In the genomic region with DNA sequence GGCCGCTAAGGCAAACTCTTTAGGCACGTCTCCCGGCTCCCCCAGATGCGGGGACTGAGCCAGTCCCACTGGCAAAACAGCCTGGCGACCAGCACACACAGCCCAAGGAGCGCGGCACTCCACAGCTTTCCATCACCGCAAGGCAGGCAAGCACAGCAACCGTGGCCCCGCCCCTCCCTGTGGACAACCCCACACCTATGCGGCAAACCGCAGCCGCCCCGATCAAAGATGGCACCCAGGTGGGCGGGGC, we compare ENCODE assay signal across 2 cellular contexts.
TF ChIP-seq lines count a peak whose summit lies in the region.

No MANE protein-coding gene starts in this region.

TF ChIP-seq in SK-N-SH, 30 proteins besides CTCF, POLR2A, EP300 and RAD21:
- TF ChIP-seq, protein P1, sequence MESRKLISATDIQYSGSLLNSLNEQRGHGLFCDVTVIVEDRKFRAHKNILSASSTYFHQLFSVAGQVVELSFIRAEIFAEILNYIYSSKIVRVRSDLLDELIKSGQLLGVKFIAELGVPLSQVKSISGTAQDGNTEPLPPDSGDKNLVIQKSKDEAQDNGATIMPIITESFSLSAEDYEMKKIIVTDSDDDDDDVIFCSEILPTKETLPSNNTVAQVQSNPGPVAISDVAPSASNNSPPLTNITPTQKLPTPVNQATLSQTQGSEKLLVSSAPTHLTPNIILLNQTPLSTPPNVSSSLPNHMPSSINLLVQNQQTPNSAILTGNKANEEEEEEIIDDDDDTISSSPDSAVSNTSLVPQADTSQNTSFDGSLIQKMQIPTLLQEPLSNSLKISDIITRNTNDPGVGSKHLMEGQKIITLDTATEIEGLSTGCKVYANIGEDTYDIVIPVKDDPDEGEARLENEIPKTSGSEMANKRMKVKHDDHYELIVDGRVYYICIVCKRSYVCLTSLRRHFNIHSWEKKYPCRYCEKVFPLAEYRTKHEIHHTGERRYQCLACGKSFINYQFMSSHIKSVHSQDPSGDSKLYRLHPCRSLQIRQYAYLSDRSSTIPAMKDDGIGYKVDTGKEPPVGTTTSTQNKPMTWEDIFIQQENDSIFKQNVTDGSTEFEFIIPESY (IDR thresholded peaks at IDR 0.05; ENCODE audit: borderline replicate concordance, low read depth) = no peak
- TF ChIP-seq SMC3 (IDR thresholded peaks at IDR 0.05; ENCODE audit: low read depth, low read length) = no peak
- TF ChIP-seq TEAD4 (IDR thresholded peaks at IDR 0.05; ENCODE audit: borderline replicate concordance, insufficient read depth) = no peak
- no peak for TF ChIP-seq POLR2AphosphoS5 (IDR thresholded peaks at IDR 0.05; ENCODE audit: low read depth, low read length)
- no peak for TF ChIP-seq NRF1 (IDR thresholded peaks at IDR 0.05; ENCODE audit: low read depth, low read length)
- TF ChIP-seq JUND (IDR thresholded peaks at IDR 0.05) = no peak
- no peak for TF ChIP-seq MEF2A (IDR thresholded peaks at IDR 0.05; ENCODE audit: borderline replicate concordance, low read depth)
- TF ChIP-seq, protein P2, sequence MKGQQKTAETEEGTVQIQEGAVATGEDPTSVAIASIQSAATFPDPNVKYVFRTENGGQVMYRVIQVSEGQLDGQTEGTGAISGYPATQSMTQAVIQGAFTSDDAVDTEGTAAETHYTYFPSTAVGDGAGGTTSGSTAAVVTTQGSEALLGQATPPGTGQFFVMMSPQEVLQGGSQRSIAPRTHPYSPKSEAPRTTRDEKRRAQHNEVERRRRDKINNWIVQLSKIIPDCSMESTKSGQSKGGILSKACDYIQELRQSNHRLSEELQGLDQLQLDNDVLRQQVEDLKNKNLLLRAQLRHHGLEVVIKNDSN (IDR thresholded peaks at IDR 0.05; ENCODE audit: borderline replicate concordance, low read depth) = no peak
- TF ChIP-seq SIN3A (IDR thresholded peaks at IDR 0.05; ENCODE audit: borderline replicate concordance, low read depth, low read length) = no peak
- TF ChIP-seq FOSL2 (IDR thresholded peaks at IDR 0.05; ENCODE audit: borderline replicate concordance, low read depth) = no peak
- no peak for TF ChIP-seq MXI1 (IDR thresholded peaks at IDR 0.05; ENCODE audit: low read depth, low read length)
- no peak for TF ChIP-seq CHD2 (IDR thresholded peaks at IDR 0.05; ENCODE audit: low read length, partially characterized antibody)
- TF ChIP-seq GATA2 (CRISPR knock-in tag; IDR thresholded peaks at IDR 0.05) = no peak
- TF ChIP-seq FOXM1 (IDR thresholded peaks at IDR 0.05; ENCODE audit: low read depth) = no peak
- TF ChIP-seq RXRA (IDR thresholded peaks at IDR 0.05; ENCODE audit: borderline replicate concordance, low read depth) = no peak

TF ChIP-seq in SK-N-SH treated with all-trans-retinoic acid at 6 μM for 48 hours, 23 proteins besides CTCF, POLR2A, EP300 and RAD21 (continued from another document):
- TF ChIP-seq, protein P3, sequence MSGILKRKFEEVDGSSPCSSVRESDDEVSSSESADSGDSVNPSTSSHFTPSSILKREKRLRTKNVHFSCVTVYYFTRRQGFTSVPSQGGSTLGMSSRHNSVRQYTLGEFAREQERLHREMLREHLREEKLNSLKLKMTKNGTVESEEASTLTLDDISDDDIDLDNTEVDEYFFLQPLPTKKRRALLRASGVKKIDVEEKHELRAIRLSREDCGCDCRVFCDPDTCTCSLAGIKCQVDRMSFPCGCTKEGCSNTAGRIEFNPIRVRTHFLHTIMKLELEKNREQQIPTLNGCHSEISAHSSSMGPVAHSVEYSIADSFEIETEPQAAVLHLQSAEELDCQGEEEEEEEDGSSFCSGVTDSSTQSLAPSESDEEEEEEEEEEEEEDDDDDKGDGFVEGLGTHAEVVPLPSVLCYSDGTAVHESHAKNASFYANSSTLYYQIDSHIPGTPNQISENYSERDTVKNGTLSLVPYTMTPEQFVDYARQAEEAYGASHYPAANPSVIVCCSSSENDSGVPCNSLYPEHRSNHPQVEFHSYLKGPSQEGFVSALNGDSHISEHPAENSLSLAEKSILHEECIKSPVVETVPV (CRISPR knock-in tag; IDR thresholded peaks at IDR 0.05) = no peak
- TF ChIP-seq, protein P4, sequence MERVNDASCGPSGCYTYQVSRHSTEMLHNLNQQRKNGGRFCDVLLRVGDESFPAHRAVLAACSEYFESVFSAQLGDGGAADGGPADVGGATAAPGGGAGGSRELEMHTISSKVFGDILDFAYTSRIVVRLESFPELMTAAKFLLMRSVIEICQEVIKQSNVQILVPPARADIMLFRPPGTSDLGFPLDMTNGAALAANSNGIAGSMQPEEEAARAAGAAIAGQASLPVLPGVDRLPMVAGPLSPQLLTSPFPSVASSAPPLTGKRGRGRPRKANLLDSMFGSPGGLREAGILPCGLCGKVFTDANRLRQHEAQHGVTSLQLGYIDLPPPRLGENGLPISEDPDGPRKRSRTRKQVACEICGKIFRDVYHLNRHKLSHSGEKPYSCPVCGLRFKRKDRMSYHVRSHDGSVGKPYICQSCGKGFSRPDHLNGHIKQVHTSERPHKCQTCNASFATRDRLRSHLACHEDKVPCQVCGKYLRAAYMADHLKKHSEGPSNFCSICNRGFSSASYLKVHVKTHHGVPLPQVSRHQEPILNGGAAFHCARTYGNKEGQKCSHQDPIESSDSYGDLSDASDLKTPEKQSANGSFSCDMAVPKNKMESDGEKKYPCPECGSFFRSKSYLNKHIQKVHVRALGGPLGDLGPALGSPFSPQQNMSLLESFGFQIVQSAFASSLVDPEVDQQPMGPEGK (CRISPR knock-in tag; IDR thresholded peaks at IDR 0.05; ENCODE audit: borderline replicate concordance) = no peak
- TF ChIP-seq, protein P5, sequence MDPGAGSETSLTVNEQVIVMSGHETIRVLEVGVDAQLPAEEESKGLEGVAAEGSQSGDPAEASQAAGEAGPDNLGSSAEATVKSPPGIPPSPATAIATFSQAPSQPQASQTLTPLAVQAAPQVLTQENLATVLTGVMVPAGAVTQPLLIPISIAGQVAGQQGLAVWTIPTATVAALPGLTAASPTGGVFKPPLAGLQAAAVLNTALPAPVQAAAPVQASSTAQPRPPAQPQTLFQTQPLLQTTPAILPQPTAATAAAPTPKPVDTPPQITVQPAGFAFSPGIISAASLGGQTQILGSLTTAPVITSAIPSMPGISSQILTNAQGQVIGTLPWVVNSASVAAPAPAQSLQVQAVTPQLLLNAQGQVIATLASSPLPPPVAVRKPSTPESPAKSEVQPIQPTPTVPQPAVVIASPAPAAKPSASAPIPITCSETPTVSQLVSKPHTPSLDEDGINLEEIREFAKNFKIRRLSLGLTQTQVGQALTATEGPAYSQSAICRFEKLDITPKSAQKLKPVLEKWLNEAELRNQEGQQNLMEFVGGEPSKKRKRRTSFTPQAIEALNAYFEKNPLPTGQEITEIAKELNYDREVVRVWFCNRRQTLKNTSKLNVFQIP (CRISPR knock-in tag; IDR thresholded peaks at IDR 0.05; ENCODE audit: borderline replicate concordance, low read depth) = no peak
